In the genomic region with DNA sequence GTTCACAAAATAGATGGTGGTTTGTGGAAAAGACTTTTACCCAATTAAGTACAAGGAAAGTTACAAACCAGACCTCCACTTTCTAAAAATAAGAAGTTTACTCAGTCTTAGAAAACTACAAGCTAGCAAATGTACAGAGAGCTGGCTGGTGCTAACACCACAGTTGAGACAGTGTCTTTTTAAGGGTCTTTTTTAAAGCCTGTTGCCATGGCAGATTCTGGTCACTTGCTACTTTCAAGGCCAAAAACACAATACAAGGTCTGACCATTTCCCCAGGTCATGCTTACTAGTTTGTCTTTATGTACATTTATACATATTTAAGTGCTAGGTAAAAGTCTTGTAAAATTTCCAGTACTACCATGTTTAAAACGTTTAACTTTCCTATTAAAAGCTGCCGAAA, we compare ENCODE assay signal across 8 cellular contexts. TPM values are rescaled to one million over a fixed set of nuclear protein-coding genes. Genes with fewer than 3 reads are reported as not detected.
A peak's percentile ranks its signal among the peaks of the same experiment; 100 is the strongest.
DNase-seq lines count a peak whose midpoint lies in the region; TF ChIP-seq lines count a peak whose summit lies in the region.

No MANE protein-coding gene starts in this region.

- no peaks in the 10 kb centered on the region for H3F3A ChIP-seq in Loucy (ENCODE audit: low read depth)

- peak overlapping the region; percentile 97 to 100 (median 100) for H3K4me3 Mint-ChIP-seq in nephron

- DNase-seq in dorsolateral prefrontal cortex, result no peak
- DNase-seq in NCI-H146 treated with DMSO at 0.1 percent for 48 hours (lab: John Stamatoyannopoulos, UW; ENCODE audit: unreplicated experiment), result no peak
- DNase-seq in NCI-H2227 treated with DMSO at 0.1 percent for 48 hours (lab: John Stamatoyannopoulos, UW), result no peak
- no peak for DNase-seq in cerebellar cortex (ENCODE audit: low spot score)
- DNase-seq in DMS53 treated with DMSO at 0.1 percent for 48 hours (lab: John Stamatoyannopoulos, UW; ENCODE audit: unreplicated experiment), result no peak

- no peak for TF ChIP-seq CTCF in Loucy (conservative IDR thresholded peaks at IDR 0.05; ENCODE audit: low read length)
- no peak for TF ChIP-seq CTCF in dorsolateral prefrontal cortex (IDR thresholded peaks at IDR 0.05 in 54 of 56, conservative IDR thresholded peaks at IDR 0.05 in 2 of 56; ENCODE audit: low read depth in 1 of 56, partially characterized antibody in 56 of 56)
- no peak for TF ChIP-seq CTCF in nephron (IDR thresholded peaks at IDR 0.05; ENCODE audit: unreplicated experiment in 3 of 3)

- H3K9me2 ChIP-seq in Loucy (replicated peaks; ENCODE audit: low read depth, low read length), result no peaks in the 10 kb centered on the region

- peaks cover 19 to 66% (median 56%) of the 10 kb centered on the region in 11 experiments for H3K36me3 ChIP-seq in BLaER1 treated with 17β-estradiol and CSF1 and Interleukin-3, amounts not matched to agents 10 nM and 100 nM
- H3K36me3 ChIP-seq in Loucy (ENCODE audit: insufficient read depth, low read length), result peaks cover 13% of the 10 kb centered on the region; the same call in 1 of the 2 replicates

- H3K9ac ChIP-seq in BLaER1 treated with 17β-estradiol and CSF1 and Interleukin-3, amounts not matched to agents 10 nM and 100 nM, result peak overlapping the region; percentile 97 to 100 (median 99)
- peak overlapping the region; percentile 92 for H3K9ac ChIP-seq in Loucy (ENCODE audit: low read depth, low read length, poor library complexity, severe bottlenecking)

- peak overlapping the region; percentile 93 to 99 (median 98) for H3K4me3 ChIP-seq in BLaER1 treated with 17β-estradiol and CSF1 and Interleukin-3, amounts not matched to agents 10 nM and 100 nM
- H3K4me3 ChIP-seq in Loucy (ENCODE audit: low read length, poor library complexity, severe bottlenecking), result peak overlapping the region; percentile 97
- peak overlapping the region; percentile 59 to 99 (median 93) for H3K4me3 ChIP-seq in dorsolateral prefrontal cortex

- H3K27ac ChIP-seq in BLaER1 treated with 17β-estradiol and CSF1 and Interleukin-3, amounts not matched to agents 10 nM and 100 nM, result peak overlapping the region in 10 of 11 experiments; percentile 94 to 98 (median 97); a peak in 20 of 22 replicates
- H3K27ac ChIP-seq in dorsolateral prefrontal cortex, result peak overlapping the region in 50 of 59 donors; percentile 3 to 100 (median 98)

- H3K36me3 Mint-ChIP-seq in nephron (ENCODE audit: low read depth), result peaks cover 52% of the 10 kb centered on the region

- H3K27me3 ChIP-seq in BLaER1 treated with 17β-estradiol and CSF1 and Interleukin-3, amounts not matched to agents 10 nM and 100 nM, result no peaks in the 10 kb centered on the region
- H3K27me3 ChIP-seq in Loucy (ENCODE audit: insufficient read depth, low read length, poor library complexity, severe bottlenecking) (peaks cover 5% of the 10 kb centered on the region), dorsolateral prefrontal cortex (no peaks in the 10 kb centered on the region)

- peaks cover 60 to 73% (median 72%) of the 10 kb centered on the region in 11 experiments for H4K20me1 ChIP-seq in BLaER1 treated with 17β-estradiol and CSF1 and Interleukin-3, amounts not matched to agents 10 nM and 100 nM
- H4K20me1 ChIP-seq in Loucy (ENCODE audit: insufficient read depth, low read length, poor library complexity, severe bottlenecking), result peaks cover 67% of the 10 kb centered on the region

- no peaks in the 10 kb centered on the region for H3K27me3 Mint-ChIP-seq in nephron (ENCODE audit: low read depth)

- peak overlapping the region; percentile 78 to 98 (median 91) for H3K4me2 ChIP-seq in BLaER1 treated with 17β-estradiol and CSF1 and Interleukin-3, amounts not matched to agents 10 nM and 100 nM
- peak overlapping the region; percentile 95 for H3K4me2 ChIP-seq in Loucy (ENCODE audit: low read depth, low read length, poor library complexity, severe bottlenecking)

- H3K9me3 ChIP-seq in BLaER1 treated with 17β-estradiol and CSF1 and Interleukin-3, amounts not matched to agents 10 nM and 100 nM (replicated peaks in 1 of 11), result no peaks in the 10 kb centered on the region
- no peaks in the 10 kb centered on the region for H3K9me3 ChIP-seq in Loucy (ENCODE audit: insufficient read depth, low read depth, low read length)

- H3K4me1 ChIP-seq in BLaER1 treated with 17β-estradiol and CSF1 and Interleukin-3, amounts not matched to agents 10 nM and 100 nM, result peaks cover 25 to 67% (median 35%) of the 10 kb centered on the region in 10 experiments
- peaks cover 50% of the 10 kb centered on the region for H3K4me1 ChIP-seq in Loucy (ENCODE audit: insufficient read depth, low read length, poor library complexity, severe bottlenecking)

- peak overlapping the region; percentile 99 to 100 (median 100) for H3K27ac Mint-ChIP-seq in nephron

- no peaks in the 10 kb centered on the region for H3K9me3 Mint-ChIP-seq in nephron

- peaks cover 73% of the 10 kb centered on the region for H3K79me2 ChIP-seq in Loucy (ENCODE audit: insufficient read depth, low read length)

- no peak overlapping the region for H2AFZ ChIP-seq in Loucy (ENCODE audit: low read length)

- intact Hi-C loops in dorsolateral prefrontal cortex (cut with DNase I), result loop anchor here (5.0 to 10.0 kb wide), 5 partner anchors 108 to 1322 kb away; partner anchors contain the start of gene MRPL42 (in 1 of the 2)

- peaks cover 42% of the 10 kb centered on the region for H3K4me1 Mint-ChIP-seq in nephron

RNA-seq across cellular contexts. Expression of gene BTG1, which starts 2.4 kb away (rescaled TPM):
- 10 to 100 TPM; 23.7 to 85.7 (median 42.5) TPM for total RNA-seq in dorsolateral prefrontal cortex
